ENCODE assay signal across 8 cellular contexts in the genomic region with DNA sequence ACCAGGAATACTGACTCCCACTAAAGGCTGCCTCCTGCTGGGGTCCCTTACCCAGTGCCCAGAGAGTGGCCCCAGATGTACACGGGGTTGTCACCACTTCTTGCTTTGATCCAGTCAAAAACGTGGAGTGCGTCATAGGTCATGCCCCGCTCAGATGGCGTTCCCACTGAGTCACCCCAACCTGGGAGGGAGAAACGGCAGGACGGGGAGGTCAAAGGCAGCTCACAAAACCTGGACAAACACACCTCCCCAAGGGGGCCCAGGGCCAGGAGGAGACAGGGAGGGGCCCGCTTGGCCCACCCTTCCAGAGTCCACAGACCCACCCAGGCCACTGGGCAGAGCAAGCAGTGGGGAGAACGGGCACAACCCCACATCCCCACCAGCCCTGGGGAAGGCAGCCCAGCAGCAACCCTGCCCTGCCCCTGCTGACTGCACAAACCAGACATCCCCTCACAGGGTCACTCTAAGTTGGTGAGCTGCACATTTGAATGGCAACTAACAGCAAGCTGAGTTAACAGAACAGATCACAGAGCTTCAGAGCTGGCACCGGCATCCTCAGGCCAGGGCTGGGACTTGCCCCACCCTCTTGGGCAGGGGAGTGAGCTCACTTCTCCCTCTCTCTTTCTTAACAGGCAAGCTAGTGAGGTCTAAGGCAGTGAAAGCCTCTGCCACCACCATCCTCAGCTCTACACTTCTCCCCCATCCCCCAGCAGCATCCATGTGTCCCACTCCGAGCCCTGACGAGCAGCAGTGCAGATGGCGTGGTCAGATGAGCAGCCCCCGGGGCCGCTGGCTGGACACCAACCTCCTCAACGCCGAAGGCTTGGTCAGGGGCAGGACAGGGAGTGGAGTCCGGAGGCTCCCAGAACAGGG.
DNase-seq lines count a peak whose midpoint lies in the region; ATAC-seq and TF ChIP-seq lines count a peak whose summit lies in the region.

No MANE protein-coding gene starts in this region.

- POLR2A ChIA-PET in activated CD8-positive, alpha-beta T cell treated with anti-CD3 and anti-CD28 coated beads for 36 hours (lab: Charles Lee), result interaction anchor here (1.0 kb wide), 1 partner anchor 90 kb away, joined by 3 read pairs; no protein-coding TSS in a partner anchor

- DNase-seq in AG20443 (ENCODE audit: low spot score) (peak; percentile 82), glomerular visceral epithelial cell (ENCODE audit: extremely low spot score) (peak; percentile 92), NCI-H187 (lab: John Stamatoyannopoulos, UW) (no peak), HuH-7.5 (ENCODE audit: low spot score) (no peak)
- DNase-seq in activated CD8-positive, alpha-beta T cell treated with anti-CD3 and anti-CD28 coated beads for 36 hours, result no peak

- H3K4me3 Mint-ChIP-seq in activated CD8-positive, alpha-beta T cell treated with anti-CD3 and anti-CD28 coated beads for 36 hours, result no peak overlapping the region

- TF ChIP-seq CTCF in activated CD8-positive, alpha-beta T cell treated with anti-CD3 and anti-CD28 coated beads for 36 hours (IDR thresholded peaks at IDR 0.05), result no peak

- H3K4me2 ChIP-seq in skeletal muscle satellite cell (ENCODE audit: low read length), result peak overlapping the region; percentile 72

- peaks cover 34% of the 10 kb centered on the region for H3K4me1 ChIP-seq in skeletal muscle satellite cell (ENCODE audit: control insufficient read depth, insufficient read depth, low read length)

- H3K9me3 Mint-ChIP-seq in activated CD8-positive, alpha-beta T cell treated with anti-CD3 and anti-CD28 coated beads for 36 hours, result no peaks in the 10 kb centered on the region

- H3K36me3 Mint-ChIP-seq in activated CD8-positive, alpha-beta T cell treated with anti-CD3 and anti-CD28 coated beads for 36 hours (ENCODE audit: low read depth), result peaks cover 5% of the 10 kb centered on the region

- intact Hi-C loops in activated CD8-positive, alpha-beta T cell treated with anti-CD3 and anti-CD28 coated beads for 36 hours (cut with micrococcal nuclease), result loop anchor here (2.0 kb wide), 1 partner anchor 99 kb away; no protein-coding TSS in a partner anchor

- ATAC-seq in HG03442 (IDR thresholded peaks at IDR 0.05; ENCODE audit: unreplicated experiment) (peak; percentile 26), HG03565 (IDR thresholded peaks at IDR 0.05; ENCODE audit: unreplicated experiment) (no peak)
- ATAC-seq in activated CD8-positive, alpha-beta T cell treated with anti-CD3 and anti-CD28 coated beads for 36 hours, result peak; percentile 11

- peaks cover 30% of the 10 kb centered on the region for H3K4me1 Mint-ChIP-seq in activated CD8-positive, alpha-beta T cell treated with anti-CD3 and anti-CD28 coated beads for 36 hours (ENCODE audit: low read depth)

- H3K27me3 Mint-ChIP-seq in activated CD8-positive, alpha-beta T cell treated with anti-CD3 and anti-CD28 coated beads for 36 hours, result no peaks in the 10 kb centered on the region

- no peaks in the 10 kb centered on the region for H3K36me3 ChIP-seq in skeletal muscle satellite cell (ENCODE audit: insufficient read depth, low read length)

- no peaks in the 10 kb centered on the region for H3K9me3 ChIP-seq in skeletal muscle satellite cell (replicated peaks; ENCODE audit: low read length)

- H3K9ac ChIP-seq in skeletal muscle satellite cell (ENCODE audit: low read depth, low read length), result peak overlapping the region; percentile 67

- peak overlapping the region; percentile 56 for H3K4me3 ChIP-seq in skeletal muscle satellite cell (ENCODE audit: low read length)

- H3K27me3 ChIP-seq in skeletal muscle satellite cell (ENCODE audit: control insufficient read depth, insufficient read depth, low read length), result no peaks in the 10 kb centered on the region

- CTCF ChIA-PET in activated CD8-positive, alpha-beta T cell treated with anti-CD3 and anti-CD28 coated beads for 36 hours (lab: Charles Lee), result interaction anchor here (1.5 to 3.2 kb wide), 2 partner anchors 15 to 89 kb away, joined by 7 to 27 read pairs; no protein-coding TSS in a partner anchor

- peak overlapping the region; percentile 52 for H3K27ac Mint-ChIP-seq in activated CD8-positive, alpha-beta T cell treated with anti-CD3 and anti-CD28 coated beads for 36 hours

Comparison
In these comparisons a context has a peak if more than half of its experiments do, and no peak if none do; other contexts are left out.
1. DNase-seq: peak in AG20443 (single experiment) and glomerular visceral epithelial cell (single experiment); none in activated CD8-positive, alpha-beta T cell treated with anti-CD3 and anti-CD28 coated beads for 36 hours (single experiment), NCI-H187 (0 of 2) and HuH-7.5 (single experiment).